In the genomic region with DNA sequence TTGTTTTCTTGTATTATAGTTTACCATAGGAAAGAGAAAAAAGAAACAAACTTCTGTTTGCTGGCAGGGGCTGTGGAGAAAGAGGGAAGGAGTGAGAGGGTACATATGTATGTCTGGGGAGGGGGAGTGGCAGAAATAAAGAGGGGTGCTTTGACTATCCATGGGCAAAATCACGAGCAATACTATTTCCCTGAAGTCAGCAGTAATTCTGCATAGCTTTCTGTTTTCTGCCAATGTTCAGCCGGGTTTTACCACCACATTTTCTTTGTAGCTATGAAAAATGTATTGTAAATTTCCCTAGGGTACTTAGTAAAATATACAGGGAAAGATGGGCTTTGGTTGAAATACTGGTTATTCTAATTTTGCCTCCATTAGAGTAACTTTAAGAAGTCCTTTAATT, we compare ENCODE assay signal across 15 cellular contexts. TPM values are rescaled to one million over a fixed set of nuclear protein-coding genes. Genes with fewer than 3 reads are reported as not detected.
DNase-seq lines count a peak whose midpoint lies in the region; ATAC-seq, FAIRE-seq and TF ChIP-seq lines count a peak whose summit lies in the region.
"Had no signal": no experiment of that assay in that cellular context is flagged by ENCODE, and none has a peak within 500 bp of the region (broad histone marks: within the 10 kb centered on the region; RNA-seq: fewer than 3 reads in every experiment).

No MANE protein-coding gene starts in this region.

- H3K27ac Mint-ChIP-seq in GM23338, result peak overlapping the region; percentile 85
- H3K27ac Mint-ChIP-seq in astrocyte (ENCODE audit: unreplicated experiment), result peak overlapping the region; percentile 75
- H3K27ac Mint-ChIP-seq in progenitor cell of endocrine pancreas, result peak overlapping the region; percentile 24
- H3K27ac Mint-ChIP-seq in activated naive CD4-positive, alpha-beta T cell treated with anti-CD3 and anti-CD28 coated beads for 36 hours, result no peak overlapping the region

- H3K79me2 ChIP-seq in GM23338 (replicated peaks; ENCODE audit: insufficient read depth), result no peaks in the 10 kb centered on the region
- H3K79me2 ChIP-seq in astrocyte (ENCODE audit: insufficient read depth, low read length), result no peaks in the 10 kb centered on the region
- H3K79me2 ChIP-seq in Karpas-422 (ENCODE audit: low read length), result no peaks in the 10 kb centered on the region

- H3F3A ChIP-seq in GM23338 (replicated peaks; ENCODE audit: low read depth), result no peaks in the 10 kb centered on the region; the same call in 1 of the 2 replicates

- no peaks in the 10 kb centered on the region for H4K20me1 ChIP-seq in GM23338 (replicated peaks; ENCODE audit: insufficient read depth)
- no peaks in the 10 kb centered on the region for H4K20me1 ChIP-seq in astrocyte (ENCODE audit: insufficient read depth, low read length)
- no peaks in the 10 kb centered on the region for H4K20me1 ChIP-seq in Karpas-422 (ENCODE audit: insufficient read depth, low read depth, low read length)

- peak overlapping the region; percentile 48 for H3K27ac ChIP-seq in GM23338 (ENCODE audit: low read depth)
- no peak overlapping the region for H3K27ac ChIP-seq in astrocyte (ENCODE audit: low read depth, low read length)
- H3K27ac ChIP-seq in iPS-18a (ENCODE audit: low read length), result no peak overlapping the region
- H3K27ac ChIP-seq in Karpas-422 (ENCODE audit: low read length), result no peak overlapping the region

- H3K36me3 Mint-ChIP-seq in GM23338 (ENCODE audit: low read depth), result peaks cover 20% of the 10 kb centered on the region
- peaks cover 11% of the 10 kb centered on the region for H3K36me3 Mint-ChIP-seq in astrocyte (ENCODE audit: low read depth, unreplicated experiment)
- H3K36me3 Mint-ChIP-seq in progenitor cell of endocrine pancreas (ENCODE audit: insufficient read depth), result peaks cover 17% of the 10 kb centered on the region
- H3K36me3 Mint-ChIP-seq in activated naive CD4-positive, alpha-beta T cell treated with anti-CD3 and anti-CD28 coated beads for 36 hours (ENCODE audit: low read depth), result peaks cover 3% of the 10 kb centered on the region

- H3K4me3 ChIP-seq in GM23338 (no peak overlapping the region), astrocyte (ENCODE audit: insufficient read depth, low read depth, low read length) (no peak overlapping the region), iPS-18a (ENCODE audit: low read length) (no peak overlapping the region), Karpas-422 (ENCODE audit: low read length) (no peak overlapping the region)

- H3K9me3 Mint-ChIP-seq in GM23338, result no peaks in the 10 kb centered on the region
- H3K9me3 Mint-ChIP-seq in astrocyte (ENCODE audit: unreplicated experiment), result no peaks in the 10 kb centered on the region
- H3K9me3 Mint-ChIP-seq in progenitor cell of endocrine pancreas (ENCODE audit: low read depth), result no peaks in the 10 kb centered on the region
- H3K9me3 Mint-ChIP-seq in activated naive CD4-positive, alpha-beta T cell treated with anti-CD3 and anti-CD28 coated beads for 36 hours, result no peaks in the 10 kb centered on the region
- H3K9me3 Mint-ChIP-seq: CD14-positive monocyte had no signal

- no peak for FAIRE-seq in astrocyte (lab: Jason Lieb, UNC)
- FAIRE-seq: GM12891 had no signal

- intact Hi-C loops in activated naive CD4-positive, alpha-beta T cell treated with anti-CD3 and anti-CD28 coated beads for 36 hours (cut with micrococcal nuclease), result no loop called here

- CTCF ChIA-PET in activated naive CD4-positive, alpha-beta T cell treated with anti-CD3 and anti-CD28 coated beads for 36 hours (lab: Charles Lee), result no interaction called here

- H3K4me3 Mint-ChIP-seq in GM23338, result peak overlapping the region; percentile 48
- no peak overlapping the region for H3K4me3 Mint-ChIP-seq in astrocyte (ENCODE audit: unreplicated experiment)
- H3K4me3 Mint-ChIP-seq in progenitor cell of endocrine pancreas (ENCODE audit: low read depth), result no peak overlapping the region
- H3K4me3 Mint-ChIP-seq in activated naive CD4-positive, alpha-beta T cell treated with anti-CD3 and anti-CD28 coated beads for 36 hours, result no peak overlapping the region
- H3K4me3 Mint-ChIP-seq: CD14-positive monocyte had no signal

- TF ChIP-seq CTCF in GM23338 (conservative IDR thresholded peaks at IDR 0.05; ENCODE audit: low read depth in 2 of 2), result no peak
- no peak for TF ChIP-seq CTCF in astrocyte (IDR thresholded peaks at IDR 0.05; ENCODE audit: insufficient read depth, low read depth, low read length)
- no peak for TF ChIP-seq CTCF in progenitor cell of endocrine pancreas (IDR thresholded peaks at IDR 0.05; ENCODE audit: unreplicated experiment)

- H3K27me3 Mint-ChIP-seq in GM23338 (ENCODE audit: insufficient read depth, low read depth, poor library complexity) (peaks cover 4% of the 10 kb centered on the region), astrocyte (ENCODE audit: low read depth, unreplicated experiment) (no peaks in the 10 kb centered on the region), progenitor cell of endocrine pancreas (no peaks in the 10 kb centered on the region)
- H3K27me3 Mint-ChIP-seq in activated naive CD4-positive, alpha-beta T cell treated with anti-CD3 and anti-CD28 coated beads for 36 hours (ENCODE audit: low read depth), result no peaks in the 10 kb centered on the region

- H3K4me1 ChIP-seq in GM23338 (ENCODE audit: insufficient read depth), result peaks cover 11% of the 10 kb centered on the region; the same call in 1 of the 2 replicates
- H3K4me1 ChIP-seq in astrocyte (ENCODE audit: insufficient read depth, low read length), result no peaks in the 10 kb centered on the region
- H3K4me1 ChIP-seq in iPS-18a (ENCODE audit: control insufficient read depth, low read depth, low read length), result peaks cover 7% of the 10 kb centered on the region
- H3K4me1 ChIP-seq in Karpas-422 (ENCODE audit: low read length), result no peaks in the 10 kb centered on the region

- H3K27me3 ChIP-seq in GM23338 (ENCODE audit: insufficient read depth) (no peaks in the 10 kb centered on the region), astrocyte (ENCODE audit: insufficient read depth, low read length) (no peaks in the 10 kb centered on the region), iPS-18a (ENCODE audit: control insufficient read depth, insufficient read depth, low read length) (no peaks in the 10 kb centered on the region), Karpas-422 (ENCODE audit: low read length) (no peaks in the 10 kb centered on the region)

- DNase-seq in GM23338 (ENCODE audit: low spot score), result no peak
- DNase-seq in astrocyte (ENCODE audit: low read depth), result no peak
- no peak for DNase-seq in progenitor cell of endocrine pancreas (ENCODE audit: low spot score, unreplicated experiment)
- DNase-seq in Karpas-422, result no peak
- DNase-seq in HK-2 (ENCODE audit: unreplicated experiment), result no peak
- no peak for DNase-seq in activated naive CD4-positive, alpha-beta T cell treated with anti-CD3 and anti-CD28 coated beads for 36 hours
- DNase-seq: DMS79 treated with DMSO at 0.1 percent for 48 hours, Kasumi-1, NCI-H1417, NCI-H2029 treated with DMSO at 0.1 percent for 48 hours, NCI-H524, RPMI8226 had no signal

- no peak for ATAC-seq in GM23338

- H3K4me1 Mint-ChIP-seq in GM23338, result peaks cover 21% of the 10 kb centered on the region
- peaks cover 9% of the 10 kb centered on the region for H3K4me1 Mint-ChIP-seq in astrocyte (ENCODE audit: low read depth, unreplicated experiment)
- no peaks in the 10 kb centered on the region for H3K4me1 Mint-ChIP-seq in progenitor cell of endocrine pancreas (ENCODE audit: low read depth)
- no peaks in the 10 kb centered on the region for H3K4me1 Mint-ChIP-seq in activated naive CD4-positive, alpha-beta T cell treated with anti-CD3 and anti-CD28 coated beads for 36 hours (ENCODE audit: low read depth)
- H3K4me1 Mint-ChIP-seq: CD14-positive monocyte had no signal

- H3K4me2 ChIP-seq in GM23338, result no peak overlapping the region
- no peak overlapping the region for H3K4me2 ChIP-seq in astrocyte (ENCODE audit: low read length)
- no peak overlapping the region for H3K4me2 ChIP-seq in Karpas-422 (ENCODE audit: low read depth, low read length, poor library complexity, severe bottlenecking)

- H3K9ac ChIP-seq in astrocyte (ENCODE audit: low read length) (no peak overlapping the region), iPS-18a (ENCODE audit: low read length) (peak overlapping the region; percentile 46), Karpas-422 (ENCODE audit: low read length) (no peak overlapping the region)

- H3K9me2 ChIP-seq in GM23338 (ENCODE audit: insufficient read depth) (no peaks in the 10 kb centered on the region), Karpas-422 (replicated peaks; ENCODE audit: insufficient read depth, low read length) (no peaks in the 10 kb centered on the region)

- H3K36me3 ChIP-seq in GM23338 (ENCODE audit: insufficient read depth) (peaks cover 3% of the 10 kb centered on the region; the same call in 1 of the 2 replicates), astrocyte (ENCODE audit: insufficient read depth, low read length) (peaks cover 4% of the 10 kb centered on the region), iPS-18a (ENCODE audit: control insufficient read depth, low read depth, low read length) (peaks cover 15% of the 10 kb centered on the region), Karpas-422 (ENCODE audit: insufficient read depth, low read length) (no peaks in the 10 kb centered on the region)

- H2AFZ ChIP-seq in GM23338 (no peak overlapping the region), astrocyte (ENCODE audit: low read depth, low read length) (no peak overlapping the region), Karpas-422 (ENCODE audit: low read length) (no peak overlapping the region)

- no peaks in the 10 kb centered on the region for H3K9me3 ChIP-seq in astrocyte (ENCODE audit: insufficient read depth, low read depth, low read length)
- H3K9me3 ChIP-seq in iPS-18a (ENCODE audit: control insufficient read depth, low read depth, low read length), result no peaks in the 10 kb centered on the region
- H3K9me3 ChIP-seq in Karpas-422 (ENCODE audit: low read length), result no peaks in the 10 kb centered on the region

RNA-seq across cellular contexts. Expression of gene PGD, which starts 45.2 kb away (rescaled TPM):
- 274 and 305 TPM in 2 replicates for total RNA-seq in GM23338 (2014; rRNA removed; shearing (Covaris generic))
- polyA plus RNA-seq in GM23338 (2016; fragmentation: Nextera tagmentation; extraction: Ambion mirVana), result 158 and 174 TPM in 2 replicates
- total RNA-seq in astrocyte (187 and 224 TPM in 2 replicates), progenitor cell of endocrine pancreas (254 and 263 TPM in 2 replicates)
- total RNA-seq in Karpas-422 (2014; rRNA removed; shearing (Covaris generic); ENCODE audit: low replicate concordance), result 65.3 and 78.8 TPM in 2 replicates
- 100 to 1,000 TPM in 1 of 2 experiments, 10 to 100 TPM in 1; 94.8 to 101 TPM for total RNA-seq in activated naive CD4-positive, alpha-beta T cell treated with anti-CD3 and anti-CD28 coated beads for 36 hours
